Comparison of ENCODE assay signal across 10 cellular contexts in the genomic region with DNA sequence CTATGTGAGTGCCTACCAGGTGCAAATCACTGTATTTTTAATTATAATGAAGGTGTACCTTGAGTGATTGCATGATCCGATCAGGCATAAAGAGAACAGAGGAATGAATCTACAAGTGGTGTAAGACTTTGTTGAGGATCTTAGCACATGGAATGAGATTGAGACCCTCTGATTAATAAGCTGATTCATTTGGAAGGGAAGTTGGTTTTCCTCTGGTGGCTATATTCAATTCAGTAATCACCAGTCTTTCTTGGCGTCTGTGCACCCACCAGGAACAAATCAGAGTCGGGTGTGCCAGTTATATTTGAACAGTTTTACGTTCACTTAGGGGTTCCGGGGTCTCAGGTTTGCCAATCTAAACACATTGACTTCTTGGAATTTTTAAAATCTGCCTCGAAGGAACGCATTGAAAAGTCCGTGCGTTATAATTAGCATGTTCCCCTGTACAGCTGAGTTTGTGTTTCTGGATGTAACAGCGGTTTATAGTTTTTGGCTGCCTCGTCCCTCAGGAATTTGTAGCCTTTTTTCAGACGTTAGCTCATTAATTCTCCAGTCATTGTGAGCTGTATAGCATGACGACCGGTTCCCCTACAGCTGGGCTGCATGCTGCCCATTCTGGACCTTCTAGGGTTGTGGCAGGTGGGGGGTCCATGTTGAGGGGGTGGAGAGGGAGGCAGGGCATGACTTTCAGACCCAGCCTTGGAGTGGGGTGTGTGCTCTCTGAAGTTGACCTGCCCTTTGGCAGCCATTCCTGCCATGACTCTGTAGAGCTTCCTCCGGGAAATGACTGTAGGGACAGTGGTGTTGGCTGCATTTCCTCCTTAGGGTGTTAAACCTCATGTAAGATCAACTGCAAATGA. TPM values are rescaled to one million over a fixed set of nuclear protein-coding genes. Genes with fewer than 3 reads are reported as not detected.
DNase-seq lines count a peak whose midpoint lies in the region; ATAC-seq and TF ChIP-seq lines count a peak whose summit lies in the region.
"Had no signal": no experiment of that assay in that cellular context is flagged by ENCODE, and none has a peak within 500 bp of the region (broad histone marks: within the 10 kb centered on the region; RNA-seq: fewer than 3 reads in every experiment).

No MANE protein-coding gene starts in this region.

- no peaks in the 10 kb centered on the region; the same call in 1 of the 2 replicates for H3K36me3 ChIP-seq in RWPE2 (ENCODE audit: low read depth)
- no peaks in the 10 kb centered on the region for H3K36me3 ChIP-seq in neuronal stem cell (replicated peaks in 1 of 2; ENCODE audit: control insufficient read depth in 2 of 2, insufficient read depth in 2 of 2, low read length in 2 of 2)
- no peaks in the 10 kb centered on the region for H3K36me3 ChIP-seq in thyroid gland
- H3K36me3 ChIP-seq: cardiac muscle cell had no signal

- no peaks in the 10 kb centered on the region for H3K36me3 Mint-ChIP-seq in activated T-cell treated with anti-CD3 and anti-CD28 coated beads, Interleukin-2, amount 50 U/mL, for 72 hours (ENCODE audit: insufficient read depth in 2 of 2)

- no peak overlapping the region for H3K4me3 ChIP-seq in RWPE2 (ENCODE audit: severe bottlenecking)
- H3K4me3 ChIP-seq in fibroblast of pulmonary artery (replicated peaks; ENCODE audit: low read depth, low read length): no peak overlapping the region
- H3K4me3 ChIP-seq in neuronal stem cell (ENCODE audit: low read length in 2 of 2): no peak overlapping the region
- H3K4me3 ChIP-seq in thyroid gland (replicated peaks in 1 of 3): no peak overlapping the region
- H3K4me3 ChIP-seq: BLaER1, cardiac muscle cell had no signal

- no peak overlapping the region for H3K23ac ChIP-seq in neuronal stem cell (ENCODE audit: low read depth, low read length, poor library complexity)

- no peak overlapping the region for H2BK15ac ChIP-seq in neuronal stem cell (ENCODE audit: low read length)

- H3K9me3 ChIP-seq in RWPE2 (ENCODE audit: severe bottlenecking) (no peaks in the 10 kb centered on the region), neuronal stem cell (replicated peaks in 1 of 2; ENCODE audit: control insufficient read depth in 2 of 2, insufficient read depth in 1 of 2, low read depth in 1 of 2, low read length in 2 of 2) (peaks cover 0 to 14% of the 10 kb centered on the region in 2 donors), thyroid gland (no peaks in the 10 kb centered on the region)

- no peaks in the 10 kb centered on the region for H3K79me1 ChIP-seq in neuronal stem cell (ENCODE audit: low read depth, low read length)

- H3K4me2 ChIP-seq in neuronal stem cell (ENCODE audit: insufficient read depth, low read length, poor library complexity, severe bottlenecking): no peak overlapping the region
- H3K4me2 ChIP-seq: BLaER1 had no signal

- no peak overlapping the region for H4K91ac ChIP-seq in neuronal stem cell (ENCODE audit: low read depth, low read length, poor library complexity)

- peak; percentile 41 for DNase-seq in ACHN
- DNase-seq in RWPE2 (ENCODE audit: low spot score): no peak
- DNase-seq in fibroblast of pulmonary artery (ENCODE audit: low read depth): peak; percentile 56
- no peak for DNase-seq in neuronal stem cell (ENCODE audit: low spot score)
- no peak for DNase-seq in thyroid gland
- no peak for DNase-seq in COLO668 (lab: John Stamatoyannopoulos, UW; ENCODE audit: unreplicated experiment)
- DNase-seq in SW480 (ENCODE audit: low spot score): no peak
- no peak for DNase-seq in activated T-cell treated with anti-CD3 and anti-CD28 coated beads, Interleukin-2, amount 50 U/mL, for 72 hours

- no peak overlapping the region for H3K9ac ChIP-seq in neuronal stem cell (ENCODE audit: low read depth, low read length, poor library complexity)
- H3K9ac ChIP-seq: BLaER1 had no signal

- H3K4me1 Mint-ChIP-seq in activated T-cell treated with anti-CD3 and anti-CD28 coated beads, Interleukin-2, amount 50 U/mL, for 72 hours (ENCODE audit: low read depth): peaks cover 15% of the 10 kb centered on the region

- H3K4me3 Mint-ChIP-seq in activated T-cell treated with anti-CD3 and anti-CD28 coated beads, Interleukin-2, amount 50 U/mL, for 72 hours: no peak overlapping the region

- peak; percentile 18; the same call in 1 of the 3 replicates for ATAC-seq in RWPE2 (ENCODE audit: low read depth)
- no peak for ATAC-seq in activated T-cell treated with anti-CD3 and anti-CD28 coated beads, Interleukin-2, amount 50 U/mL, for 72 hours (replicated peaks in 1 of 2)

- in situ Hi-C loops in ACHN (cut with HindIII; ENCODE audit: low pct_ligation_motif_present, low pct_unique_long_range_greater_than_20kb, low sequenced_read_pairs): no loop called here

- peaks cover 46% of the 10 kb centered on the region for H3K4me1 ChIP-seq in RWPE2 (ENCODE audit: insufficient read depth, poor library complexity, severe bottlenecking)
- H3K4me1 ChIP-seq in neuronal stem cell (ENCODE audit: control insufficient read depth in 2 of 2, insufficient read depth in 1 of 2, low read depth in 1 of 2, low read length in 2 of 2): peaks cover 13 to 21% of the 10 kb centered on the region in 2 donors
- H3K4me1 ChIP-seq in thyroid gland: peaks cover 11 to 18% of the 10 kb centered on the region in 2 donors
- H3K4me1 ChIP-seq: BLaER1 had no signal

- no peak overlapping the region for H2BK12ac ChIP-seq in neuronal stem cell (ENCODE audit: low read length)

- peak overlapping the region; percentile 0 for H3K18ac ChIP-seq in neuronal stem cell (ENCODE audit: low read length)

- H2AFZ ChIP-seq in neuronal stem cell (ENCODE audit: low read length): no peak overlapping the region

- no peak overlapping the region for H2BK5ac ChIP-seq in neuronal stem cell (ENCODE audit: low read length)

- no peak overlapping the region for H3K4ac ChIP-seq in neuronal stem cell (ENCODE audit: low read length)

- no peak overlapping the region for H4K8ac ChIP-seq in neuronal stem cell (ENCODE audit: low read depth, low read length)

- TF ChIP-seq CTCF in RWPE2 (IDR thresholded peaks at IDR 0.05; ENCODE audit: poor library complexity, severe bottlenecking) (no peak), fibroblast of pulmonary artery (IDR thresholded peaks at IDR 0.05; ENCODE audit: low read length, missing control alignments) (no peak), thyroid gland (IDR thresholded peaks at IDR 0.05) (no peak)

- H3K27me3 ChIP-seq in RWPE2 (ENCODE audit: insufficient read depth, poor library complexity, severe bottlenecking): no peaks in the 10 kb centered on the region
- no peaks in the 10 kb centered on the region for H3K27me3 ChIP-seq in neuronal stem cell (ENCODE audit: control insufficient read depth in 3 of 3, insufficient read depth in 3 of 3, low read depth in 1 of 3, low read length in 3 of 3)
- no peaks in the 10 kb centered on the region for H3K27me3 ChIP-seq in thyroid gland
- H3K27me3 ChIP-seq: BLaER1, cardiac muscle cell had no signal

- no peak overlapping the region for H3K14ac ChIP-seq in neuronal stem cell (ENCODE audit: low read length)

- H2AK5ac ChIP-seq in neuronal stem cell (ENCODE audit: low read depth, low read length): peak overlapping the region; percentile 30

- intact Hi-C loops in thyroid gland (cut with DNase I): no loop called here

- TF ChIP-seq POLR2A in thyroid gland (IDR thresholded peaks at IDR 0.05): no peak

- H3K27me3 Mint-ChIP-seq in activated T-cell treated with anti-CD3 and anti-CD28 coated beads, Interleukin-2, amount 50 U/mL, for 72 hours (ENCODE audit: low read depth): no peaks in the 10 kb centered on the region

- H3K9me3 Mint-ChIP-seq in activated T-cell treated with anti-CD3 and anti-CD28 coated beads, Interleukin-2, amount 50 U/mL, for 72 hours: no peaks in the 10 kb centered on the region

- H3K27ac ChIP-seq in RWPE2 (ENCODE audit: poor library complexity, severe bottlenecking) (peak overlapping the region; percentile 32), neuronal stem cell (replicated peaks; ENCODE audit: low read length) (no peak overlapping the region), thyroid gland (peak overlapping the region in 1 of 3 donors; percentile 39)
- H3K27ac ChIP-seq: BLaER1, cardiac muscle cell had no signal

- no peak overlapping the region for H2BK120ac ChIP-seq in neuronal stem cell (ENCODE audit: low read depth, low read length)

- no CpG with 5 or more reads among the region's 15 CpGs for WGBS in neuronal stem cell (ENCODE audit: extremely low coverage in 2 of 2, insufficient read length in 2 of 2, insufficient replicate concordance in 1 of 2), 2 donors
- 63 to 72% methylated on average over 15 of the region's 15 CpGs for WGBS in thyroid gland, 2 donors

- no peak overlapping the region for H3K27ac Mint-ChIP-seq in activated T-cell treated with anti-CD3 and anti-CD28 coated beads, Interleukin-2, amount 50 U/mL, for 72 hours

RNA-seq across cellular contexts. Expression of a gene that starts 20.3 kb away (rescaled TPM):
- polyA plus RNA-seq in neuronal stem cell (2013, experiment 1 of 2): 29.8 TPM
- 29.7 TPM for polyA plus RNA-seq in neuronal stem cell (2013, experiment 2 of 2)
- 10 to 100 TPM; 16.9 to 43.8 (median 32.9) TPM for total RNA-seq in thyroid gland
- 10 to 100 TPM; 24.4 to 37.5 TPM for total RNA-seq in activated T-cell treated with anti-CD3 and anti-CD28 coated beads, Interleukin-2, amount 50 U/mL, for 72 hours

Comparison
In these comparisons a context has a peak if more than half of its experiments do, and no peak if none do; other contexts are left out.
1. DNase-seq: peak in ACHN (single experiment) and fibroblast of pulmonary artery (single experiment); none in RWPE2 (single experiment), neuronal stem cell (single experiment), thyroid gland (0 of 2), COLO668 (single experiment), SW480 (single experiment) and activated T-cell treated with anti-CD3 and anti-CD28 coated beads, Interleukin-2, amount 50 U/mL, for 72 hours (0 of 2).